ENCODE assay signal across 22 cellular contexts in genomic region chr9:21266733-21267132, GRCh38. TPM values are rescaled to one million over a fixed set of nuclear protein-coding genes. Genes with fewer than 3 reads are reported as not detected.
A peak's percentile ranks its signal among the peaks of the same experiment; 100 is the strongest.
DNase-seq lines count a peak whose midpoint lies in the region; ATAC-seq and TF ChIP-seq lines count a peak whose summit lies in the region.
"Had no signal": no experiment of that assay in that cellular context is flagged by ENCODE, and none has a peak within 500 bp of the region (broad histone marks: within the 10 kb centered on the region; RNA-seq: fewer than 3 reads in every experiment).

No MANE protein-coding gene starts in this region.

- ATAC-seq in GM18511 (IDR thresholded peaks at IDR 0.05; ENCODE audit: unreplicated experiment) (peak; percentile 41), GM19395 (IDR thresholded peaks at IDR 0.05; ENCODE audit: unreplicated experiment) (peak; percentile 42), HG02642 (IDR thresholded peaks at IDR 0.05; ENCODE audit: poor library complexity, unreplicated experiment) (peak; percentile 41), HG03457 (IDR thresholded peaks at IDR 0.05; ENCODE audit: unreplicated experiment) (peak; percentile 47)
- ATAC-seq: HCT116 had no signal

- no peaks in the 10 kb centered on the region for H3F3A ChIP-seq in neural progenitor cell (ENCODE audit: low read depth)

- H4K20me1 ChIP-seq in neural progenitor cell (ENCODE audit: low read depth) = no peaks in the 10 kb centered on the region
- H4K20me1 ChIP-seq: BLaER1 treated with 17β-estradiol and CSF1 and Interleukin-3, amounts not matched to agents 10 nM and 100 nM had no signal

- no peaks in the 10 kb centered on the region for H3K4me1 Mint-ChIP-seq in neural progenitor cell

- no peak overlapping the region for H3K4me3 ChIP-seq in neural progenitor cell
- H3K4me3 ChIP-seq: BLaER1 treated with 17β-estradiol and CSF1 and Interleukin-3, amounts not matched to agents 10 nM and 100 nM had no signal

- no peak overlapping the region for H3K27ac Mint-ChIP-seq in neural progenitor cell
- H3K27ac Mint-ChIP-seq: CD8-positive, alpha-beta memory T cell had no signal

- H3K4me3 Mint-ChIP-seq in neural progenitor cell = no peak overlapping the region
- H3K4me3 Mint-ChIP-seq: CD8-positive, alpha-beta memory T cell had no signal

- H3K36me3 ChIP-seq in neural progenitor cell = no peaks in the 10 kb centered on the region
- H3K36me3 ChIP-seq: BLaER1 treated with 17β-estradiol and CSF1 and Interleukin-3, amounts not matched to agents 10 nM and 100 nM had no signal

- H3K9ac ChIP-seq in neural progenitor cell = no peak overlapping the region
- H3K9ac ChIP-seq: BLaER1 treated with 17β-estradiol and CSF1 and Interleukin-3, amounts not matched to agents 10 nM and 100 nM; SK-N-SH had no signal

- H3K79me2 ChIP-seq in neural progenitor cell (ENCODE audit: low read depth) = no peaks in the 10 kb centered on the region

- no peak overlapping the region for H2AFZ ChIP-seq in neural progenitor cell (replicated peaks)

- H3K9me3 ChIP-seq in neural progenitor cell (ENCODE audit: low read depth) = no peaks in the 10 kb centered on the region
- H3K9me3 ChIP-seq: SK-N-SH had no signal

- H3K27ac ChIP-seq in neural progenitor cell = no peak overlapping the region
- H3K27ac ChIP-seq: BLaER1 treated with 17β-estradiol and CSF1 and Interleukin-3, amounts not matched to agents 10 nM and 100 nM had no signal

- H3K4me1 ChIP-seq in neural progenitor cell = peaks cover 5% of the 10 kb centered on the region

- peaks cover 2% of the 10 kb centered on the region for H3K9me3 Mint-ChIP-seq in neural progenitor cell

- H3K27me3 ChIP-seq in neural progenitor cell = peaks cover 76% of the 10 kb centered on the region

- DNase-seq in activated CD4-positive, alpha-beta T cell treated with anti-CD3 and anti-CD28 coated beads, Interleukin-2, amount 50 U/mL, for 48 hours = no peak
- DNase-seq in OCI-M2 (lab: John Stamatoyannopoulos, UW; ENCODE audit: unreplicated experiment) (no peak), amniotic stem cell (lab: John Stamatoyannopoulos, UW) (no peak), neural progenitor cell (ENCODE audit: low spot score) (no peak)
- DNase-seq: CD8-positive, alpha-beta memory T cell; GDM1; KG1; NCI-H1436; NCI-H2029 treated with DMSO at 0.1 percent for 48 hours; NCI-H2171 treated with DMSO at 0.1 percent for 48 hours; NCI-H748 treated with DMSO at 0.1 percent for 48 hours; Right ventricle myocardium superior; SK-N-SH; T-helper 1 cell; T1000 had no signal

- no peak for TF ChIP-seq CTCF in neural progenitor cell (IDR thresholded peaks at IDR 0.05)

- H3K36me3 Mint-ChIP-seq in neural progenitor cell = no peaks in the 10 kb centered on the region
- H3K36me3 Mint-ChIP-seq: CD8-positive, alpha-beta memory T cell had no signal

- H3K4me2 ChIP-seq in neural progenitor cell = no peak overlapping the region
- H3K4me2 ChIP-seq: BLaER1 treated with 17β-estradiol and CSF1 and Interleukin-3, amounts not matched to agents 10 nM and 100 nM; SK-N-SH had no signal

- H3K27me3 Mint-ChIP-seq in neural progenitor cell (ENCODE audit: insufficient read depth, low read depth) = peaks cover 2% of the 10 kb centered on the region

RNA-seq across cellular contexts. Expression of gene IFNA14, which starts 26.9 kb away (rescaled TPM):
- total RNA-seq in neural progenitor cell (ENCODE audit: low replicate concordance) = not detected in 2 replicates
- total RNA-seq: CD8-positive, alpha-beta memory T cell; NCI-H460; Right ventricle myocardium superior had no signal

RNA-seq across cellular contexts. Expression of gene IFNA5, which starts 38.4 kb away (rescaled TPM):
- total RNA-seq in neural progenitor cell (ENCODE audit: low replicate concordance) = 0.21 TPM in 1 of 2 replicates, not detected in the other
- total RNA-seq: CD8-positive, alpha-beta memory T cell; NCI-H460; Right ventricle myocardium superior had no signal

RNA-seq across cellular contexts. Expression of gene IFNA17, which starts 38.7 kb away (rescaled TPM):
- not detected in 2 replicates for total RNA-seq in neural progenitor cell (ENCODE audit: low replicate concordance)
- total RNA-seq: CD8-positive, alpha-beta memory T cell; NCI-H460; Right ventricle myocardium superior had no signal

RNA-seq across cellular contexts. Expression of gene IFNA16, which starts 49.6 kb away (rescaled TPM):
- not detected in 2 replicates for total RNA-seq in neural progenitor cell (ENCODE audit: low replicate concordance)
- total RNA-seq: CD8-positive, alpha-beta memory T cell; NCI-H460; Right ventricle myocardium superior had no signal

RNA-seq across cellular contexts. Expression of gene IFNA10, which starts 59.8 kb away (rescaled TPM):
- total RNA-seq in neural progenitor cell (ENCODE audit: low replicate concordance) = not detected in 2 replicates
- total RNA-seq: CD8-positive, alpha-beta memory T cell; NCI-H460; Right ventricle myocardium superior had no signal
